ENCODE assay signal across 21 cellular contexts in the genomic region with DNA sequence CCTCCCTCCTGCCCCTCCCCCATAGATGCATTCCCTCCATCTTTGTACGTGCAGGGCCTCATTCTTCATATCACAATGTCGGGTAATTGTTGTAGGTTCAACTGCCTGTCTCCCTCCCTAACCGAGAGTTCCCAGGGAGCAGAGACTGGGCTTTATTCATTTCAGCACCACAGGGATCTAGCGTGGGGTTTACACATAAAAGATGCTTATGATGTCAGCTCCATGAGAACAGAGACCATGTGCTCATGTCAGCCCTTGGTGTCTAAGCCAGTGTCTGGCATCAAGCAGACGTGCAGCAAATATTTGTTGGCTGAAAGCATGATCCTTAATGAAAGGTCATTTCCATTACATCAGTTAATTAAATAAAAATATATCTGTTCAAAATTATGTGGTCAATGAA.
"Had no signal": no experiment of that assay in that cellular context is flagged by ENCODE, and none has a peak within 500 bp of the region (broad histone marks: within the 10 kb centered on the region; RNA-seq: fewer than 3 reads in every experiment).

No MANE protein-coding gene starts in this region.

- H3K9me3 Mint-ChIP-seq: activated naive CD8-positive, alpha-beta T cell treated with anti-CD3 and anti-CD28 coated beads, Interleukin-2, amount 50 U/mL, for 24 hours; dendritic cell treated with granulocyte-macrophage colony-stimulating factor and Interleukin-4, amounts not matched to agents 40 ng/mL and 50 ng/mL, for 4 days; natural killer cell; T-helper 2 cell treated with Interferon-gamma antibody and Interleukin-4, amounts not matched to agents 5 μg/mL and 100 μg/mL, for 36 hours had no signal

- DNase-seq: activated CD4-positive, alpha-beta T cell treated with anti-CD3 and anti-CD28 coated beads for 36 hours; activated CD4-positive, alpha-beta T cell treated with anti-CD3 and anti-CD28 coated beads, Interleukin-2, amount 50 U/mL, for 48 hours; activated naive CD8-positive, alpha-beta T cell treated with anti-CD3 and anti-CD28 coated beads, Interleukin-2, amount 50 U/mL, for 24 hours; activated T-cell treated with anti-CD3 and anti-CD28 coated beads for 4 hours; effector memory CD4-positive, alpha-beta T cell; lower lobe of right lung; natural killer cell; stimulated activated CD4-positive, alpha-beta T cell treated with anti-CD3 and anti-CD28 coated beads, Interleukin-12 subunit alpha, Interleukin-12 subunit beta, amount 100 ng/mL, for 4 hours; stimulated activated CD4-positive, alpha-beta T cell treated with anti-CD3 and anti-CD28 coated beads, Interleukin-1b, Interleukin-23, amount 100 ng/mL, for 48 hours; stimulated activated CD8-positive, alpha-beta memory T cell treated with anti-CD3 and anti-CD28 coated beads, Interleukin-4, amount 100 ng/mL, for 48 hours; stimulated activated naive CD4-positive, alpha-beta T cell treated with Interleukin-2 at 50 U/mL for 16 hours; SW 1271 had no signal

- H3K27me3 ChIP-seq: ascending aorta, tibial nerve had no signal

- H3K36me3 ChIP-seq: ascending aorta, lower lobe of right lung, tibial nerve had no signal

- ATAC-seq: activated CD4-positive, alpha-beta T cell treated with anti-CD3 and anti-CD28 coated beads for 36 hours; activated naive CD8-positive, alpha-beta T cell treated with anti-CD3 and anti-CD28 coated beads, Interleukin-2, amount 50 U/mL, for 24 hours; lower lobe of right lung; natural killer cell; WTC11 had no signal

- H3K27me3 Mint-ChIP-seq: activated CD4-positive, alpha-beta T cell treated with anti-CD3 and anti-CD28 coated beads for 36 hours; activated naive CD8-positive, alpha-beta T cell treated with anti-CD3 and anti-CD28 coated beads, Interleukin-2, amount 50 U/mL, for 24 hours had no signal

- FAIRE-seq: frontal cortex, keratinocyte, TTC549, urothelium cell line had no signal

- H3K4me3 Mint-ChIP-seq: activated CD4-positive, alpha-beta T cell treated with anti-CD3 and anti-CD28 coated beads for 36 hours; activated naive CD8-positive, alpha-beta T cell treated with anti-CD3 and anti-CD28 coated beads, Interleukin-2, amount 50 U/mL, for 24 hours; dendritic cell treated with granulocyte-macrophage colony-stimulating factor and Interleukin-4, amounts not matched to agents 40 ng/mL and 50 ng/mL, for 4 days; natural killer cell; T-helper 2 cell treated with Interferon-gamma antibody and Interleukin-4, amounts not matched to agents 5 μg/mL and 100 μg/mL, for 36 hours; WTC11 had no signal

- H3K4me3 ChIP-seq: ascending aorta, lower lobe of right lung, tibial nerve had no signal

- H3K36me3 Mint-ChIP-seq: natural killer cell had no signal

- H3K4me1 ChIP-seq: ascending aorta, lower lobe of right lung had no signal

- H3K27ac Mint-ChIP-seq: activated CD4-positive, alpha-beta T cell treated with anti-CD3 and anti-CD28 coated beads for 36 hours; activated naive CD8-positive, alpha-beta T cell treated with anti-CD3 and anti-CD28 coated beads, Interleukin-2, amount 50 U/mL, for 24 hours; dendritic cell treated with granulocyte-macrophage colony-stimulating factor and Interleukin-4, amounts not matched to agents 40 ng/mL and 50 ng/mL, for 4 days; T-helper 2 cell treated with Interferon-gamma antibody and Interleukin-4, amounts not matched to agents 5 μg/mL and 100 μg/mL, for 36 hours; WTC11 had no signal

- H3K9me3 ChIP-seq: ascending aorta, lower lobe of right lung, tibial nerve had no signal
